22 cellular contexts compared by ENCODE assay signal in genomic region chr1:116362050-116362449, GRCh38. TPM values are rescaled to one million over a fixed set of nuclear protein-coding genes. Genes with fewer than 3 reads are reported as not detected.
DNase-seq lines count a peak whose midpoint lies in the region; ATAC-seq and TF ChIP-seq lines count a peak whose summit lies in the region.
"Had no signal": no experiment of that assay in that cellular context is flagged by ENCODE, and none has a peak within 500 bp of the region (broad histone marks: within the 10 kb centered on the region; RNA-seq: fewer than 3 reads in every experiment).

No MANE protein-coding gene starts in this region.

- DNase-seq in Karpas-422 (no peak), hepatocyte (ENCODE audit: low spot score) (no peak), right lobe of liver (peak in 1 of 3 donors; percentile 50), NCI-H2029 treated with DMSO at 0.1 percent for 48 hours (lab: John Stamatoyannopoulos, UW) (no peak), OCI-M2 (lab: John Stamatoyannopoulos, UW; ENCODE audit: unreplicated experiment) (no peak), AG20443 (ENCODE audit: low spot score) (no peak), foreskin keratinocyte (no peak)
- DNase-seq: 8988T; BE2C; C1 segment of cervical spinal cord; CD4-positive, CD25-positive, alpha-beta regulatory T cell; CD8-positive, alpha-beta memory T cell; COR-L47; DMS 273 treated with DMSO at 0.1 percent for 48 hours; DMS53; DND-41; EL; GM23248; HCEC 1CT; IMR-90 had no signal

- H3K4me3 ChIP-seq in Karpas-422 (ENCODE audit: low read length) (no peak overlapping the region), hepatocyte (no peak overlapping the region), right lobe of liver (no peak overlapping the region)
- H3K4me3 ChIP-seq: GM12878, GM23248 had no signal

- WGBS in hepatocyte (ENCODE audit: low lambda C conversion rate, missing lambda C conversion rate) = 98% methylated on average over 4 of the region's 4 CpGs
- 53% methylated on average over 4 of the region's 4 CpGs for WGBS in right lobe of liver (ENCODE audit: insufficient coverage, low coverage, low lambda C conversion rate, missing lambda C conversion rate)

- H4K20me1 ChIP-seq in Karpas-422 (ENCODE audit: insufficient read depth, low read depth, low read length) (no peaks in the 10 kb centered on the region), hepatocyte (ENCODE audit: insufficient read depth, poor library complexity, severe bottlenecking) (no peaks in the 10 kb centered on the region)

- H3K9me2 ChIP-seq in Karpas-422 (replicated peaks; ENCODE audit: insufficient read depth, low read length) (no peaks in the 10 kb centered on the region), hepatocyte (replicated peaks; ENCODE audit: insufficient read depth) (no peaks in the 10 kb centered on the region)

- H3K4me2 ChIP-seq in Karpas-422 (ENCODE audit: low read depth, low read length, poor library complexity, severe bottlenecking) = peak overlapping the region; percentile 75
- no peak overlapping the region for H3K4me2 ChIP-seq in hepatocyte

- H3K36me3 ChIP-seq in Karpas-422 (ENCODE audit: insufficient read depth, low read length) (no peaks in the 10 kb centered on the region), hepatocyte (replicated peaks; ENCODE audit: insufficient read depth, low read depth) (no peaks in the 10 kb centered on the region), right lobe of liver (no peaks in the 10 kb centered on the region)
- H3K36me3 ChIP-seq: BE2C had no signal

- H3K9ac ChIP-seq in Karpas-422 (ENCODE audit: low read length) = peak overlapping the region; percentile 41
- H3K9ac ChIP-seq: GM23248 had no signal

- H2AFZ ChIP-seq in Karpas-422 (ENCODE audit: low read length) = peak overlapping the region; percentile 66; the same call in 1 of the 2 replicates
- H2AFZ ChIP-seq in hepatocyte = peak overlapping the region; percentile 8
- H2AFZ ChIP-seq: GM23248 had no signal

- no peak for TF ChIP-seq CTCF in hepatocyte (IDR thresholded peaks at IDR 0.05; ENCODE audit: poor library complexity)
- no peak for TF ChIP-seq CTCF in right lobe of liver (IDR thresholded peaks at IDR 0.05)
- no peak for TF ChIP-seq CTCF in foreskin keratinocyte (conservative IDR thresholded peaks at IDR 0.05)

- H3K27ac ChIP-seq in Karpas-422 (ENCODE audit: low read length) (peak overlapping the region; percentile 98), hepatocyte (no peak overlapping the region), right lobe of liver (no peak overlapping the region), foreskin keratinocyte (no peak overlapping the region)
- H3K27ac ChIP-seq: GM23248, HL-60 had no signal

- H3K27me3 ChIP-seq in Karpas-422 (ENCODE audit: low read length) (no peaks in the 10 kb centered on the region), hepatocyte (no peaks in the 10 kb centered on the region), right lobe of liver (no peaks in the 10 kb centered on the region), foreskin keratinocyte (no peaks in the 10 kb centered on the region)
- H3K27me3 ChIP-seq: BE2C had no signal

- intact Hi-C loops in right lobe of liver (cut with DNase I) = loop anchor here in 1 of 2 donors (10.0 kb wide), 1 partner anchor 123 kb away; no protein-coding TSS in a partner anchor

- H3K4me1 ChIP-seq in Karpas-422 (ENCODE audit: low read length) = peaks cover 86% of the 10 kb centered on the region
- peaks cover 21% of the 10 kb centered on the region for H3K4me1 ChIP-seq in hepatocyte (ENCODE audit: insufficient read depth)
- peaks cover 0 to 5% (median 0%) of the 10 kb centered on the region in 4 donors for H3K4me1 ChIP-seq in right lobe of liver
- peaks cover 14% of the 10 kb centered on the region for H3K4me1 ChIP-seq in foreskin keratinocyte

- H3K9me3 ChIP-seq in Karpas-422 (ENCODE audit: low read length) (no peaks in the 10 kb centered on the region), hepatocyte (ENCODE audit: low read depth) (no peaks in the 10 kb centered on the region), right lobe of liver (no peaks in the 10 kb centered on the region)
- H3K9me3 ChIP-seq: BE2C had no signal

- TF ChIP-seq POLR2A in right lobe of liver (IDR thresholded peaks at IDR 0.05) = no peak

- ATAC-seq in right lobe of liver (peak; percentile 48 to 71 (median 58)), foreskin keratinocyte (no peak)
- ATAC-seq: GM12878 had no signal

- peaks cover 4% of the 10 kb centered on the region; the same call in 1 of the 2 replicates for H3K79me2 ChIP-seq in Karpas-422 (ENCODE audit: low read length)
- H3K79me2 ChIP-seq in hepatocyte = no peaks in the 10 kb centered on the region

RNA-seq across cellular contexts. Expression of gene ATP1A1, which starts 11.0 kb away (rescaled TPM):
- 931 and 967 TPM in 2 replicates for total RNA-seq in Karpas-422 (2014; rRNA removed; shearing (Covaris generic); ENCODE audit: low replicate concordance)
- 559 and 564 TPM in 2 replicates for total RNA-seq in hepatocyte
- polyA plus RNA-seq in hepatocyte = 412 and 415 TPM in 2 replicates
- total RNA-seq in right lobe of liver = 100 to 1,000 TPM in 5 of 6 experiments, 10 to 100 TPM in 1; 83.6 to 153 (median 121) TPM
- total RNA-seq in foreskin keratinocyte = 141 and 174 TPM in 2 replicates
- 124 and 152 TPM in 2 replicates for polyA plus RNA-seq in foreskin keratinocyte
